1 cellular context compared by ENCODE assay signal in the genomic region with DNA sequence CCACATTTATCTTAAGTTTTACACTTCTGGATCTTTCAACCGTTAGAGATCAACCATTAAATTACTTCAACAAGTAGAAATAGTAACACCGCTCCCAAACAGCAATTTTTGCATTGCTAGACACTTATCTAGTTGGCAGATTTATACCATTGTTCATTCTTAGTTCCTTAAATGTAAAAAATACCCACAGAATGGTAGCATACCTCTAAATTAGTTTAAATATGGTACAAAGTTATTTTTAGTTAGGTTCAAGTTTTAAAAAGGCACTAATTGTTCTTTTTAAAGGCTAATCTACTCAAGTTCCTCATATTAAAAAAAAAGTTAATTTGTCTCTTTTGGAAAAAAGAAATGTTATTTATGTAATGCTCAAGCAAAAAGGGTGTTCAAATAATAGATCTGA.
TF ChIP-seq lines count a peak whose summit lies in the region.

No MANE protein-coding gene starts in this region.

TF ChIP-seq in HepG2, 621 proteins besides CTCF, POLR2A, EP300 and RAD21 (continued from another document):
- TF ChIP-seq, protein P1, sequence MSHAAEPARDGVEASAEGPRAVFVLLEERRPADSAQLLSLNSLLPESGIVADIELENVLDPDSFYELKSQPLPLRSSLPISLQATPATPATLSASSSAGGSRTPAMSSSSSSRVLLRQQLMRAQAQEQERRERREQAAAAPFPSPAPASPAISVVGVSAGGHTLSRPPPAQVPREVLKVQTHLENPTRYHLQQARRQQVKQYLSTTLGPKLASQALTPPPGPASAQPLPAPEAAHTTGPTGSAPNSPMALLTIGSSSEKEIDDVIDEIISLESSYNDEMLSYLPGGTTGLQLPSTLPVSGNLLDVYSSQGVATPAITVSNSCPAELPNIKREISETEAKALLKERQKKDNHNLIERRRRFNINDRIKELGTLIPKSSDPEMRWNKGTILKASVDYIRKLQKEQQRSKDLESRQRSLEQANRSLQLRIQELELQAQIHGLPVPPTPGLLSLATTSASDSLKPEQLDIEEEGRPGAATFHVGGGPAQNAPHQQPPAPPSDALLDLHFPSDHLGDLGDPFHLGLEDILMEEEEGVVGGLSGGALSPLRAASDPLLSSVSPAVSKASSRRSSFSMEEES (CRISPR knock-in tag; IDR thresholded peaks at IDR 0.05): no peak
- TF ChIP-seq RAD51 (IDR thresholded peaks at IDR 0.05; ENCODE audit: borderline replicate concordance): no peak
